13 cellular contexts compared by ENCODE assay signal in genomic region chr17:76994237-76994637, GRCh38.
DNase-seq lines count a peak whose midpoint lies in the region; ATAC-seq, FAIRE-seq and TF ChIP-seq lines count a peak whose summit lies in the region.
"Had no signal": no experiment of that assay in that cellular context is flagged by ENCODE, and none has a peak within 500 bp of the region (broad histone marks: within the 10 kb centered on the region; RNA-seq: fewer than 3 reads in every experiment).

No MANE protein-coding gene starts in this region.

- H3K4me1 ChIP-seq in K562 (replicated peaks in 1 of 2; ENCODE audit: control insufficient read depth in 2 of 2, insufficient read depth in 2 of 2, low read length in 2 of 2): no peaks in the 10 kb centered on the region
- peaks cover 29% of the 10 kb centered on the region for H3K4me1 ChIP-seq in neuron (ENCODE audit: insufficient read depth, low read length)
- H3K4me1 ChIP-seq in mesenchymal stem cell (ENCODE audit: control insufficient read depth, insufficient read depth, low read depth, low read length): peaks cover 9% of the 10 kb centered on the region
- H3K4me1 ChIP-seq in transverse colon: no peaks in the 10 kb centered on the region
- H3K4me1 ChIP-seq: vagina had no signal

- no peak for TF ChIP-seq CTCF in K562 (IDR thresholded peaks at IDR 0.05 in 2 of 3, conservative IDR thresholded peaks at IDR 0.05 in 1 of 3; ENCODE audit: insufficient read depth in 2 of 3, low read depth in 1 of 3, low read length in 3 of 3)
- TF ChIP-seq CTCF in Calu3 (IDR thresholded peaks at IDR 0.05; ENCODE audit: unreplicated experiment): no peak
- no peak for TF ChIP-seq CTCF in transverse colon (IDR thresholded peaks at IDR 0.05)

- no peaks in the 10 kb centered on the region for H3K79me2 ChIP-seq in K562 (ENCODE audit: control insufficient read depth, insufficient read depth, low read length)

- no peak overlapping the region for H4K8ac ChIP-seq in mesenchymal stem cell (ENCODE audit: low read length)

- no peaks in the 10 kb centered on the region for H3K36me3 Mint-ChIP-seq in Calu3 (ENCODE audit: insufficient read depth, unreplicated experiment)

- H2AK5ac ChIP-seq in mesenchymal stem cell (ENCODE audit: low read length, severe bottlenecking): no peak overlapping the region

- no peak for ATAC-seq in K562
- ATAC-seq: Panc1 had no signal

- H3K4me3 ChIP-seq in K562 (no peak overlapping the region), neuron (ENCODE audit: low read length) (no peak overlapping the region), mesenchymal stem cell (ENCODE audit: insufficient read depth in 1 of 2, low read depth in 1 of 2, low read length in 2 of 2) (no peak overlapping the region), transverse colon (no peak overlapping the region)
- H3K4me3 ChIP-seq: vagina had no signal

- H3K9ac ChIP-seq in K562 (ENCODE audit: insufficient read depth in 1 of 2, low read depth in 2 of 2, low read length in 2 of 2) (no peak overlapping the region), mesenchymal stem cell (ENCODE audit: low read length) (no peak overlapping the region)

- H3K27me3 Mint-ChIP-seq in Calu3 (ENCODE audit: unreplicated experiment): peaks cover 87% of the 10 kb centered on the region

- 13% methylated on average over 6 of the region's 6 CpGs for WGBS in K562 (ENCODE audit: insufficient coverage, low coverage, missing lambda C conversion rate)
- 72% methylated on average over 6 of the region's 6 CpGs for WGBS in mesenchymal stem cell
- 46% methylated on average over 6 of the region's 6 CpGs; no CpG with 5 or more reads in 1 of the 2 donors for WGBS in transverse colon (ENCODE audit: low coverage in 1 of 2), 2 donors

- H2BK5ac ChIP-seq in mesenchymal stem cell (ENCODE audit: low read depth, low read length, poor library complexity, severe bottlenecking): no peak overlapping the region

- no peaks in the 10 kb centered on the region for H3K4me1 Mint-ChIP-seq in Calu3 (ENCODE audit: low read depth, unreplicated experiment)

- H3K27ac ChIP-seq in K562 (ENCODE audit: extremely low read depth, low read depth, low read length) (no peak overlapping the region), mesenchymal stem cell (ENCODE audit: low read length, poor library complexity, severe bottlenecking) (no peak overlapping the region), transverse colon (no peak overlapping the region)
- H3K27ac ChIP-seq: neutrophil, vagina had no signal

- no peak overlapping the region for H3K27ac Mint-ChIP-seq in Calu3 (ENCODE audit: unreplicated experiment)

- CTCF ChIA-PET in K562 (lab: Yijun Ruan, JAX; ENCODE audit: low intra/inter-chr PET ratio): no interaction called here
- CTCF ChIA-PET in Calu3 (lab: Charles Lee): interaction anchor here (0.6 kb wide), 1 partner anchor 27 kb away, joined by 4 read pairs; no protein-coding TSS in a partner anchor

- no peaks in the 10 kb centered on the region for H3K9me3 ChIP-seq in K562 (replicated peaks; ENCODE audit: control insufficient read depth, insufficient read depth, low read depth, low read length)
- H3K9me3 ChIP-seq in neuron (ENCODE audit: low read length): no peaks in the 10 kb centered on the region
- no peaks in the 10 kb centered on the region for H3K9me3 ChIP-seq in mesenchymal stem cell (ENCODE audit: control insufficient read depth, low read length)
- H3K9me3 ChIP-seq in transverse colon: no peaks in the 10 kb centered on the region
- H3K9me3 ChIP-seq: neutrophil, vagina had no signal

- no peak for FAIRE-seq in K562 (lab: Jason Lieb, UNC)
- FAIRE-seq: TTC549 had no signal

- no peak overlapping the region for H3K4me3 Mint-ChIP-seq in Calu3 (ENCODE audit: low read depth, unreplicated experiment)

- no peak for TF ChIP-seq POLR2A in K562 (conservative IDR thresholded peaks at IDR 0.05)
- TF ChIP-seq POLR2A in transverse colon (IDR thresholded peaks at IDR 0.05): no peak

- H2AFZ ChIP-seq in K562 (ENCODE audit: low read depth, low read length): no peak overlapping the region
- H2AFZ ChIP-seq in neuron (ENCODE audit: low read depth, low read length): peak overlapping the region; percentile 62
- no peak overlapping the region for H2AFZ ChIP-seq in mesenchymal stem cell (ENCODE audit: low read depth, low read length)

- POLR2A ChIA-PET in K562 (lab: Yijun Ruan, JAX): interaction anchor here (1.7 kb wide), 1 partner anchor 94 kb away, joined by 5 read pairs; no protein-coding TSS in a partner anchor

- peaks cover 37 to 77% of the 10 kb centered on the region in 2 experiments; a peak in 4 of 5 replicates for H3K27me3 ChIP-seq in K562 (ENCODE audit: control insufficient read depth in 2 of 2, insufficient read depth in 2 of 2, low read length in 2 of 2)
- H3K27me3 ChIP-seq in neuron (ENCODE audit: insufficient read depth, low read length): no peaks in the 10 kb centered on the region
- H3K27me3 ChIP-seq in mesenchymal stem cell (ENCODE audit: control insufficient read depth in 1 of 2, insufficient read depth in 1 of 2, low read length in 2 of 2): peaks cover 55 to 74% of the 10 kb centered on the region in 2 experiments
- H3K27me3 ChIP-seq in transverse colon: peaks cover 21% of the 10 kb centered on the region
- H3K27me3 ChIP-seq: vagina had no signal

- H3K18ac ChIP-seq in mesenchymal stem cell (ENCODE audit: low read depth in 1 of 2, low read length in 2 of 2): no peak overlapping the region

- H3K9me3 Mint-ChIP-seq in Calu3 (ENCODE audit: low read depth, unreplicated experiment): no peaks in the 10 kb centered on the region

- H3K4me2 ChIP-seq in K562 (ENCODE audit: insufficient read depth, low read length) (no peak overlapping the region), mesenchymal stem cell (ENCODE audit: low read length, poor library complexity, severe bottlenecking) (no peak overlapping the region)

- no peak overlapping the region for H3K4ac ChIP-seq in mesenchymal stem cell (ENCODE audit: low read depth in 1 of 2, low read length in 2 of 2)

- BruUV-seq in K562 (replicated peaks; lab: Mats Ljungman, UMichigan) (no TSS peak), Calu3 (replicated peaks; lab: Mats Ljungman, UMichigan) (no TSS peak)

- no peak overlapping the region for H2BK120ac ChIP-seq in mesenchymal stem cell (ENCODE audit: low read depth, low read length)

- H3K23ac ChIP-seq in mesenchymal stem cell (ENCODE audit: low read length in 2 of 2): no peak overlapping the region

- no peaks in the 10 kb centered on the region for H3K36me3 ChIP-seq in K562 (ENCODE audit: control insufficient read depth, insufficient read depth, low read length)
- no peaks in the 10 kb centered on the region for H3K36me3 ChIP-seq in neuron (ENCODE audit: insufficient read depth, low read length)
- no peaks in the 10 kb centered on the region for H3K36me3 ChIP-seq in mesenchymal stem cell (ENCODE audit: control insufficient read depth in 1 of 2, insufficient read depth in 2 of 2, low read depth in 1 of 2, low read length in 2 of 2)
- no peaks in the 10 kb centered on the region for H3K36me3 ChIP-seq in transverse colon
- H3K36me3 ChIP-seq: neutrophil, vagina had no signal

- H2BK15ac ChIP-seq in mesenchymal stem cell (ENCODE audit: low read depth, poor library complexity, severe bottlenecking): no peak overlapping the region

- intact Hi-C loops in K562 (cut with micrococcal nuclease): no loop called here
- intact Hi-C loops in Calu3 (cut with micrococcal nuclease; ENCODE audit: unreplicated experiment): no loop called here
- intact Hi-C loops in transverse colon (cut with DNase I; ENCODE audit: low total_unique reads): no loop called here

- H4K91ac ChIP-seq in mesenchymal stem cell (ENCODE audit: low read length): no peak overlapping the region

- no peaks in the 10 kb centered on the region for H3K79me1 ChIP-seq in mesenchymal stem cell (replicated peaks; ENCODE audit: low read length, poor library complexity, severe bottlenecking)

- DNase-seq in NCI-H2196 (lab: John Stamatoyannopoulos, UW; ENCODE audit: unreplicated experiment): peak; percentile 38
- no peak for DNase-seq in NCI-H2196 treated with DMSO at 0.1 percent for 48 hours (lab: John Stamatoyannopoulos, UW; ENCODE audit: unreplicated experiment)
- DNase-seq in NCI-H146 (lab: John Stamatoyannopoulos, UW): peak; percentile 81
- no peak for DNase-seq in K562 (ENCODE audit: extremely low read depth in 1 of 4, low spot score in 3 of 4)
- DNase-seq in Calu3: no peak
- no peak for DNase-seq in mesenchymal stem cell
- DNase-seq in transverse colon: no peak
- DNase-seq: NCI-H2029 treated with DMSO at 0.1 percent for 48 hours had no signal

- TF ChIP-seq EP300 in K562 (IDR thresholded peaks at IDR 0.05; ENCODE audit: low read length) (no peak), transverse colon (IDR thresholded peaks at IDR 0.05; ENCODE audit: low read depth) (no peak)

- no peak overlapping the region for H2BK12ac ChIP-seq in mesenchymal stem cell (ENCODE audit: low read length in 2 of 2)

- no peak for TF ChIP-seq RAD21 in K562 (CRISPR knock-in tag; conservative IDR thresholded peaks at IDR 0.05 in 1 of 2, IDR thresholded peaks at IDR 0.05 in 1 of 2)

- in situ Hi-C loops in K562 (cut with MboI): no loop called here
- in situ Hi-C loops in transverse colon (cut with MboI; ENCODE audit: low pct_ligation_motif_present in 1 of 4, low pct_unique_long_range_greater_than_20kb in 1 of 4, low sequenced_read_pairs in 3 of 4): no loop called here

- H4K20me1 ChIP-seq in K562 (replicated peaks; ENCODE audit: control insufficient read depth, insufficient read depth, low read length): no peaks in the 10 kb centered on the region

- H3K9me1 ChIP-seq in K562 (ENCODE audit: control insufficient read depth, insufficient read depth, low read length): no peaks in the 10 kb centered on the region

- no peak overlapping the region for H3K14ac ChIP-seq in mesenchymal stem cell (ENCODE audit: low read length in 2 of 2)

TF ChIP-seq in K562, 482 proteins besides CTCF, POLR2A, EP300 and RAD21 (continues in another document):
- TF ChIP-seq ZNF398 (CRISPR knock-in tag; IDR thresholded peaks at IDR 0.05) (no peak), RFX1 (IDR thresholded peaks at IDR 0.05) (peak; percentile 68), NCOA4 (IDR thresholded peaks at IDR 0.05; ENCODE audit: partially characterized antibody) (no peak), MYNN (IDR thresholded peaks at IDR 0.05) (peak; percentile 94), MYNN (CRISPR knock-in tag; IDR thresholded peaks at IDR 0.05) (no peak)

Comparison
In these comparisons a context has a peak if more than half of its experiments do, and no peak if none do; other contexts are left out.
1. DNase-seq: peak in NCI-H2196 (single experiment) and NCI-H146 (single experiment); none in NCI-H2196 treated with DMSO at 0.1 percent for 48 hours (single experiment), K562 (0 of 4), Calu3 (single experiment), mesenchymal stem cell (single experiment) and transverse colon (single experiment).